20 cellular contexts compared by ENCODE assay signal in genomic region chr6:5192135-5192794, GRCh38.
DNase-seq lines count a peak whose midpoint lies in the region; ATAC-seq and TF ChIP-seq lines count a peak whose summit lies in the region.
"Had no signal": no experiment of that assay in that cellular context is flagged by ENCODE, and none has a peak within 500 bp of the region (broad histone marks: within the 10 kb centered on the region; RNA-seq: fewer than 3 reads in every experiment).

No MANE protein-coding gene starts in this region.

- no peak overlapping the region for H3K4me3 ChIP-seq in brain microvascular endothelial cell (ENCODE audit: low read depth, low read length)
- no peak overlapping the region for H3K4me3 ChIP-seq in neural progenitor cell
- no peak overlapping the region for H3K4me3 ChIP-seq in transverse colon
- H3K4me3 ChIP-seq in CD8-positive, alpha-beta T cell (ENCODE audit: low read depth, low read length) = no peak overlapping the region
- no peak overlapping the region for H3K4me3 ChIP-seq in hepatocyte

- H2AFZ ChIP-seq in neural progenitor cell (replicated peaks) (no peak overlapping the region), hepatocyte (no peak overlapping the region)

- DNase-seq in activated CD8-positive, alpha-beta T cell treated with anti-CD3 and anti-CD28 coated beads, Interleukin-2, amount 10 ng/mL, durations not matched to agents 7 days and 5 days = no peak
- no peak for DNase-seq in activated CD8-positive, alpha-beta T cell treated with anti-CD3 and anti-CD28 coated beads for 36 hours
- DNase-seq in brain microvascular endothelial cell = no peak
- no peak for DNase-seq in neural progenitor cell (ENCODE audit: low spot score)
- DNase-seq in transverse colon = no peak
- no peak for DNase-seq in hypothalamus (lab: John Stamatoyannopoulos, UW)
- no peak for DNase-seq in CD8-positive, alpha-beta T cell
- DNase-seq in hepatocyte (ENCODE audit: low spot score) = no peak
- DNase-seq: DMS53; GDM1; KG1; NCI-H1092 treated with DMSO at 0.1 percent for 48 hours; NCI-H1436 treated with DMSO at 0.1 percent for 48 hours; NCI-H1930; NCI-H510A treated with DMSO at 0.1 percent for 48 hours; NCI-H774; NK-92 treated with Interleukin-12 subunit alpha and Interleukin-12 subunit beta, amount 100 ng/mL, for 24 hours had no signal

- no peaks in the 10 kb centered on the region for H3K36me3 ChIP-seq in brain microvascular endothelial cell (replicated peaks)
- no peaks in the 10 kb centered on the region for H3K36me3 ChIP-seq in neural progenitor cell
- H3K36me3 ChIP-seq in transverse colon = no peaks in the 10 kb centered on the region
- no peaks in the 10 kb centered on the region for H3K36me3 ChIP-seq in CD8-positive, alpha-beta T cell (ENCODE audit: insufficient read depth, low read length)
- no peaks in the 10 kb centered on the region for H3K36me3 ChIP-seq in hepatocyte (replicated peaks; ENCODE audit: insufficient read depth, low read depth)

- WGBS in transverse colon (ENCODE audit: low coverage in 1 of 2), 2 donors = 94 to 100% methylated on average over 2 to 11 of the region's 11 CpGs
- WGBS in hepatocyte (ENCODE audit: low lambda C conversion rate, missing lambda C conversion rate) = 93% methylated on average over 11 of the region's 11 CpGs

- intact Hi-C loops in activated CD8-positive, alpha-beta T cell treated with anti-CD3 and anti-CD28 coated beads for 36 hours (cut with micrococcal nuclease) = no loop called here
- intact Hi-C loops in transverse colon (cut with DNase I; ENCODE audit: low total_unique reads) = no loop called here
- intact Hi-C loops in CD8-positive, alpha-beta T cell (cut with DNase I, micrococcal nuclease) = loop anchor here in 1 of 2 experiments (2.0 kb wide), 1 partner anchor 17 kb away; no protein-coding TSS in a partner anchor

- no peaks in the 10 kb centered on the region for H3K27me3 Mint-ChIP-seq in activated CD8-positive, alpha-beta T cell treated with anti-CD3 and anti-CD28 coated beads, Interleukin-2, amount 10 ng/mL, durations not matched to agents 7 days and 5 days (ENCODE audit: low read depth)
- H3K27me3 Mint-ChIP-seq in activated CD8-positive, alpha-beta T cell treated with anti-CD3 and anti-CD28 coated beads for 36 hours = no peaks in the 10 kb centered on the region
- peaks cover 2% of the 10 kb centered on the region for H3K27me3 Mint-ChIP-seq in neural progenitor cell (ENCODE audit: insufficient read depth, low read depth)
- H3K27me3 Mint-ChIP-seq in CD8-positive, alpha-beta T cell (ENCODE audit: low read depth) = no peaks in the 10 kb centered on the region

- POLR2A ChIA-PET in activated CD8-positive, alpha-beta T cell treated with anti-CD3 and anti-CD28 coated beads, Interleukin-2, amount 10 ng/mL, durations not matched to agents 7 days and 5 days (lab: Charles Lee) = no interaction called here
- POLR2A ChIA-PET in activated CD8-positive, alpha-beta T cell treated with anti-CD3 and anti-CD28 coated beads for 36 hours (lab: Charles Lee) = interaction anchor here (0.7 kb wide), 1 partner anchor 179 kb away, joined by 3 read pairs; no protein-coding TSS in a partner anchor
- POLR2A ChIA-PET in CD8-positive, alpha-beta T cell (lab: Charles Lee) = interaction anchor here (0.6 kb wide), 1 partner anchor 26 kb away, joined by 3 read pairs; no protein-coding TSS in a partner anchor

- no peak for TF ChIP-seq EP300 in transverse colon (IDR thresholded peaks at IDR 0.05; ENCODE audit: low read depth)

- H3K9ac ChIP-seq in neural progenitor cell = no peak overlapping the region

- H3K79me2 ChIP-seq in neural progenitor cell (ENCODE audit: low read depth) = no peaks in the 10 kb centered on the region
- H3K79me2 ChIP-seq in hepatocyte = no peaks in the 10 kb centered on the region

- H3K36me3 Mint-ChIP-seq in activated CD8-positive, alpha-beta T cell treated with anti-CD3 and anti-CD28 coated beads, Interleukin-2, amount 10 ng/mL, durations not matched to agents 7 days and 5 days (ENCODE audit: low read depth) = peaks cover 5% of the 10 kb centered on the region
- peaks cover 9% of the 10 kb centered on the region for H3K36me3 Mint-ChIP-seq in activated CD8-positive, alpha-beta T cell treated with anti-CD3 and anti-CD28 coated beads for 36 hours (ENCODE audit: low read depth)
- H3K36me3 Mint-ChIP-seq in neural progenitor cell = peaks cover 12% of the 10 kb centered on the region
- H3K36me3 Mint-ChIP-seq in CD8-positive, alpha-beta T cell = peaks cover 8% of the 10 kb centered on the region

- H3K4me3 Mint-ChIP-seq in activated CD8-positive, alpha-beta T cell treated with anti-CD3 and anti-CD28 coated beads, Interleukin-2, amount 10 ng/mL, durations not matched to agents 7 days and 5 days = no peak overlapping the region
- H3K4me3 Mint-ChIP-seq in activated CD8-positive, alpha-beta T cell treated with anti-CD3 and anti-CD28 coated beads for 36 hours = no peak overlapping the region
- no peak overlapping the region for H3K4me3 Mint-ChIP-seq in neural progenitor cell
- no peak overlapping the region for H3K4me3 Mint-ChIP-seq in CD8-positive, alpha-beta T cell

- TF ChIP-seq CTCF in activated CD8-positive, alpha-beta T cell treated with anti-CD3 and anti-CD28 coated beads for 36 hours (IDR thresholded peaks at IDR 0.05) = no peak
- TF ChIP-seq CTCF in brain microvascular endothelial cell (IDR thresholded peaks at IDR 0.05; ENCODE audit: low read depth, low read length, missing control alignments) (no peak), neural progenitor cell (IDR thresholded peaks at IDR 0.05) (no peak), transverse colon (IDR thresholded peaks at IDR 0.05) (no peak), hepatocyte (IDR thresholded peaks at IDR 0.05; ENCODE audit: poor library complexity) (no peak)
- no peak for TF ChIP-seq CTCF in CD8-positive, alpha-beta T cell (IDR thresholded peaks at IDR 0.05)

- TF ChIP-seq POLR2A in transverse colon (IDR thresholded peaks at IDR 0.05) = no peak

- in situ Hi-C loops in brain microvascular endothelial cell (cut with HindIII; ENCODE audit: low pct_ligation_motif_present, low sequenced_read_pairs) (no loop called here), transverse colon (cut with MboI; ENCODE audit: low pct_ligation_motif_present in 1 of 4, low pct_unique_long_range_greater_than_20kb in 1 of 4, low sequenced_read_pairs in 3 of 4) (no loop called here)

- H3K9me3 Mint-ChIP-seq in activated CD8-positive, alpha-beta T cell treated with anti-CD3 and anti-CD28 coated beads, Interleukin-2, amount 10 ng/mL, durations not matched to agents 7 days and 5 days (ENCODE audit: insufficient read depth) = no peaks in the 10 kb centered on the region
- H3K9me3 Mint-ChIP-seq in activated CD8-positive, alpha-beta T cell treated with anti-CD3 and anti-CD28 coated beads for 36 hours = no peaks in the 10 kb centered on the region
- H3K9me3 Mint-ChIP-seq in neural progenitor cell = no peaks in the 10 kb centered on the region
- no peaks in the 10 kb centered on the region for H3K9me3 Mint-ChIP-seq in CD8-positive, alpha-beta T cell

- H3K4me1 ChIP-seq in neural progenitor cell (peaks cover 28% of the 10 kb centered on the region), transverse colon (no peaks in the 10 kb centered on the region), hepatocyte (ENCODE audit: insufficient read depth) (no peaks in the 10 kb centered on the region)
- H3K4me1 ChIP-seq in CD8-positive, alpha-beta T cell (ENCODE audit: insufficient read depth, low read length) = no peaks in the 10 kb centered on the region

- no peak for ATAC-seq in activated CD8-positive, alpha-beta T cell treated with anti-CD3 and anti-CD28 coated beads, Interleukin-2, amount 10 ng/mL, durations not matched to agents 7 days and 5 days
- no peak for ATAC-seq in activated CD8-positive, alpha-beta T cell treated with anti-CD3 and anti-CD28 coated beads for 36 hours
- no peak for ATAC-seq in CD8-positive, alpha-beta T cell
- ATAC-seq: SK-N-SH treated with all-trans-retinoic acid at 6 μM for 48 hours had no signal

- H3K9me2 ChIP-seq in hepatocyte (replicated peaks; ENCODE audit: insufficient read depth) = no peaks in the 10 kb centered on the region

- H4K20me1 ChIP-seq in neural progenitor cell (ENCODE audit: low read depth) (no peaks in the 10 kb centered on the region), hepatocyte (ENCODE audit: insufficient read depth, poor library complexity, severe bottlenecking) (no peaks in the 10 kb centered on the region)

- H3K9me3 ChIP-seq in neural progenitor cell (ENCODE audit: low read depth) (no peaks in the 10 kb centered on the region), transverse colon (no peaks in the 10 kb centered on the region), hepatocyte (ENCODE audit: low read depth) (no peaks in the 10 kb centered on the region)
- H3K9me3 ChIP-seq in CD8-positive, alpha-beta T cell (ENCODE audit: low read length) = no peaks in the 10 kb centered on the region

- H3K27ac ChIP-seq in brain microvascular endothelial cell = peak overlapping the region; percentile 99
- H3K27ac ChIP-seq in neural progenitor cell = peak overlapping the region; percentile 33
- H3K27ac ChIP-seq in transverse colon = no peak overlapping the region
- no peak overlapping the region for H3K27ac ChIP-seq in CD8-positive, alpha-beta T cell (ENCODE audit: low read depth, low read length)
- no peak overlapping the region for H3K27ac ChIP-seq in hepatocyte
- H3K27ac ChIP-seq: 22Rv1, C4-2B had no signal

- H3K4me2 ChIP-seq in neural progenitor cell (peak overlapping the region; percentile 26), hepatocyte (no peak overlapping the region)

- peak overlapping the region; percentile 37 for H3K27ac Mint-ChIP-seq in activated CD8-positive, alpha-beta T cell treated with anti-CD3 and anti-CD28 coated beads, Interleukin-2, amount 10 ng/mL, durations not matched to agents 7 days and 5 days
- no peak overlapping the region for H3K27ac Mint-ChIP-seq in activated CD8-positive, alpha-beta T cell treated with anti-CD3 and anti-CD28 coated beads for 36 hours
- H3K27ac Mint-ChIP-seq in neural progenitor cell = no peak overlapping the region
- H3K27ac Mint-ChIP-seq in CD8-positive, alpha-beta T cell = no peak overlapping the region

- peaks cover 16% of the 10 kb centered on the region for H3F3A ChIP-seq in neural progenitor cell (ENCODE audit: low read depth)

- CTCF ChIA-PET in activated CD8-positive, alpha-beta T cell treated with anti-CD3 and anti-CD28 coated beads, Interleukin-2, amount 10 ng/mL, durations not matched to agents 7 days and 5 days (lab: Charles Lee) = interaction anchor here (0.6 to 1.7 kb wide), 4 partner anchors 9 to 22 kb away, joined by 3 to 5 read pairs (median 4); no protein-coding TSS in a partner anchor
- CTCF ChIA-PET in activated CD8-positive, alpha-beta T cell treated with anti-CD3 and anti-CD28 coated beads for 36 hours (lab: Charles Lee) = interaction anchor here (1.2 to 2.9 kb wide), 2 partner anchors 9 to 49 kb away, joined by 3 to 13 read pairs; no protein-coding TSS in a partner anchor
- CTCF ChIA-PET in CD8-positive, alpha-beta T cell (lab: Charles Lee) = no interaction called here

- H3K27me3 ChIP-seq in brain microvascular endothelial cell (replicated peaks) (no peaks in the 10 kb centered on the region), neural progenitor cell (no peaks in the 10 kb centered on the region), transverse colon (no peaks in the 10 kb centered on the region), hepatocyte (no peaks in the 10 kb centered on the region)
- no peaks in the 10 kb centered on the region for H3K27me3 ChIP-seq in CD8-positive, alpha-beta T cell (ENCODE audit: insufficient read depth, low read length)

- H3K4me1 Mint-ChIP-seq in activated CD8-positive, alpha-beta T cell treated with anti-CD3 and anti-CD28 coated beads, Interleukin-2, amount 10 ng/mL, durations not matched to agents 7 days and 5 days (ENCODE audit: low read depth) = peaks cover 6% of the 10 kb centered on the region
- no peaks in the 10 kb centered on the region for H3K4me1 Mint-ChIP-seq in activated CD8-positive, alpha-beta T cell treated with anti-CD3 and anti-CD28 coated beads for 36 hours (ENCODE audit: low read depth)
- peaks cover 20% of the 10 kb centered on the region for H3K4me1 Mint-ChIP-seq in neural progenitor cell
- no peaks in the 10 kb centered on the region for H3K4me1 Mint-ChIP-seq in CD8-positive, alpha-beta T cell (ENCODE audit: low read depth)

Comparison
In these comparisons a context has a peak if more than half of its experiments do, and no peak if none do; other contexts are left out.
1. H3K27ac ChIP-seq: peak in brain microvascular endothelial cell (single experiment) and neural progenitor cell (single experiment); none in transverse colon (0 of 4), CD8-positive, alpha-beta T cell (single experiment) and hepatocyte (single experiment).